ENCODE assay signal across 8 cellular contexts in the genomic region with DNA sequence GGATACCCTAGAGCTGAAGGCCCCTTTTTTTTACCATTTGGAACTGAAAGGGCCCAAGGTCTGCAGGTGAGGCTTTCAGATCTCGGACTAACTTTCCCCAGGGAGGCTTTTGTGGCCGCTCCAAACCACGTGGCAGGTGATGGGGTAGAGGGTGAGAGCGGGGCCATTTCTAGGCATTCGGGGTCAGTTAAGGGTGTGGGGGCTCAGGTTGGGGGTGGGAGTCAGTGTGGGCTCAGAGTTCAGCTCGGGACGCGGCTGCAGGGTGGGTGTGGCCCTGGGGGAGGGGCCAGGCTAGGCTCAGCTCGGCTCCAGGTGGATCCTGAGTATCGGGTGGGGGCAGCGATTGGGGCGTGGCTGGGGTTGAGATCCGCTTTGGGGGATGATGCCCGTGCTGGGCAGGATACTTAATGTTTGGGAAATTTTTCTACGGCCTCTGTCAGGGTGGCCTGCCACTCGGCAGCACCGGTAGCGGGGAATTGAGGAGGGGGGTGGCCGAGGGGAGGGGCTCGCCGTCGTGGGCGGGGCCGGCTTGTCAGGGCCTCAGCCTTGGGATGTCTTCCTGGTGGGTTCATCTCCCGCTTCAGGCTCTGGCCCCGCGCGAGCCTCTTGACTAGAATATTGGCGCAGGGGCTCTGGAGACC. TPM values are rescaled to one million over a fixed set of nuclear protein-coding genes. Genes with fewer than 3 reads are reported as not detected.
DNase-seq lines count a peak whose midpoint lies in the region; ATAC-seq and TF ChIP-seq lines count a peak whose summit lies in the region.

No MANE protein-coding gene starts in this region.

- intact Hi-C loops in CD4-positive, alpha-beta T cell (cut with DNase I, micrococcal nuclease), result loop anchor here (1.0 to 10.0 kb wide), 8 partner anchors 18 to 1868 kb away; a partner anchor contains a TSS
- intact Hi-C loops in adrenal gland (cut with DNase I), result loop anchor here in 1 of 2 donors (5.0 to 10.0 kb wide), 4 partner anchors 63 to 158 kb away; no protein-coding TSS in a partner anchor
- intact Hi-C loops in left lung (cut with DNase I), result loop anchor here in 1 of 2 donors (5.0 kb wide), 1 partner anchor 117 kb away; no protein-coding TSS in a partner anchor
- intact Hi-C loops in thyroid gland (cut with DNase I), result loop anchor here (5.0 to 10.0 kb wide), 3 partner anchors 38 to 156 kb away; no protein-coding TSS in a partner anchor

- H3K27ac Mint-ChIP-seq in CD4-positive, alpha-beta T cell, result peak overlapping the region; percentile 97

- TF ChIP-seq CTCF in CD4-positive, alpha-beta T cell (IDR thresholded peaks at IDR 0.05), result no peak
- TF ChIP-seq CTCF in adrenal gland (IDR thresholded peaks at IDR 0.05) (no peak), left lung (IDR thresholded peaks at IDR 0.05) (no peak), thyroid gland (IDR thresholded peaks at IDR 0.05) (no peak)

- WGBS in adrenal gland, 4 donors, result 27 to 37% (median 31%) methylated on average over 9 to 29 of the region's 29 CpGs
- 5 to 9% methylated on average over 16 to 23 of the region's 29 CpGs for WGBS in thyroid gland, 2 donors

- peaks cover 71% of the 10 kb centered on the region for H3K4me1 Mint-ChIP-seq in CD4-positive, alpha-beta T cell (ENCODE audit: low read depth)

- H3K4me3 ChIP-seq in adrenal gland (peak overlapping the region in 1 of 4 donors; percentile 99), left lung (peak overlapping the region; percentile 87 to 97), thyroid gland (replicated peaks in 1 of 3) (peak overlapping the region; percentile 23 to 88 (median 79))

- H3K36me3 Mint-ChIP-seq in CD4-positive, alpha-beta T cell (ENCODE audit: low read depth), result peaks cover 58% of the 10 kb centered on the region

- H3K4me1 ChIP-seq in adrenal gland (replicated peaks in 1 of 2) (peaks cover 13 to 49% of the 10 kb centered on the region in 2 donors), left lung (peaks cover 41 to 71% of the 10 kb centered on the region in 2 donors), thyroid gland (peaks cover 58 to 59% of the 10 kb centered on the region in 2 donors)

- TF ChIP-seq POLR2A in adrenal gland (IDR thresholded peaks at IDR 0.05) (no peak), thyroid gland (IDR thresholded peaks at IDR 0.05) (no peak)

- POLR2A ChIA-PET in CD4-positive, alpha-beta T cell (lab: Charles Lee), result interaction anchor here (0.6 to 9.1 kb wide), 18 partner anchors 9 to 159 kb away, joined by 3 to 566 read pairs (median 6); no protein-coding TSS in a partner anchor

- CTCF ChIA-PET in CD4-positive, alpha-beta T cell (lab: Charles Lee), result interaction anchor here (1.9 kb wide), 1 partner anchor 37 kb away, joined by 5 read pairs; no protein-coding TSS in a partner anchor

- H3K9me3 Mint-ChIP-seq in CD4-positive, alpha-beta T cell, result no peaks in the 10 kb centered on the region

- H3K4me3 Mint-ChIP-seq in CD4-positive, alpha-beta T cell, result peak overlapping the region; percentile 93

- no peaks in the 10 kb centered on the region for H3K27me3 ChIP-seq in CD4-positive, alpha-beta T cell (ENCODE audit: control insufficient read depth, insufficient read depth, low read length)
- H3K27me3 ChIP-seq in adrenal gland (no peaks in the 10 kb centered on the region), left lung (no peaks in the 10 kb centered on the region), thyroid gland (no peaks in the 10 kb centered on the region)

- H3K27me3 Mint-ChIP-seq in CD4-positive, alpha-beta T cell, result no peaks in the 10 kb centered on the region

- peak in 3 of 10 experiments; percentile 40 to 59 (median 44) for DNase-seq in CD4-positive, alpha-beta T cell
- peak; percentile 42 for DNase-seq in HuH-7.5 (ENCODE audit: low spot score)
- peak in 1 of 7 donors; percentile 51 for DNase-seq in adrenal gland
- DNase-seq in left lung, result peak in 1 of 2 donors; percentile 69
- DNase-seq in thyroid gland, result peak; percentile 70 to 71
- DNase-seq in MV-4-11 (lab: John Stamatoyannopoulos, UW), result no peak
- no peak for DNase-seq in AML-193 (lab: John Stamatoyannopoulos, UW)

- no peaks in the 10 kb centered on the region for H3K9me3 ChIP-seq in CD4-positive, alpha-beta T cell (ENCODE audit: control insufficient read depth, low read length)
- H3K9me3 ChIP-seq in adrenal gland (replicated peaks in 1 of 3), result no peaks in the 10 kb centered on the region
- H3K9me3 ChIP-seq in left lung, result no peaks in the 10 kb centered on the region
- no peaks in the 10 kb centered on the region for H3K9me3 ChIP-seq in thyroid gland

- no peak for ATAC-seq in CD4-positive, alpha-beta T cell (ENCODE audit: poor library complexity)
- ATAC-seq in left lung (no peak), HG02885 (IDR thresholded peaks at IDR 0.05; ENCODE audit: poor library complexity, unreplicated experiment) (no peak)

- H3K36me3 ChIP-seq in adrenal gland (replicated peaks in 1 of 2), result no peaks in the 10 kb centered on the region
- H3K36me3 ChIP-seq in left lung, result peaks cover 0 to 3% of the 10 kb centered on the region in 2 donors
- no peaks in the 10 kb centered on the region for H3K36me3 ChIP-seq in thyroid gland

- peak overlapping the region; percentile 96 for H3K27ac ChIP-seq in CD4-positive, alpha-beta T cell (ENCODE audit: low read depth, low read length)
- H3K27ac ChIP-seq in adrenal gland (peak overlapping the region in 4 of 5 donors; percentile 89 to 100 (median 94)), left lung (peak overlapping the region; percentile 99 to 100), thyroid gland (peak overlapping the region; percentile 95 to 100 (median 100))

RNA-seq across cellular contexts. Expression of a gene that starts 2.5 kb away (rescaled TPM):
- total RNA-seq in CD4-positive, alpha-beta T cell, result 100 to 1,000 TPM; 284 to 308 TPM
- total RNA-seq in adrenal gland (10 to 100 TPM; 19.9 to 65.9 (median 37.8) TPM), left lung (100 to 1,000 TPM; 110 to 116 TPM), thyroid gland (100 to 1,000 TPM in 2 of 4 donors, 10 to 100 TPM in 2; 84.0 to 117 (median 97.6) TPM)
- 10 to 100 TPM; 17.3 to 33.5 (median 21.0) TPM for polyA plus RNA-seq in adrenal gland

Comparison
In these comparisons a context has a peak if more than half of its experiments do, and no peak if none do; other contexts are left out.
1. DNase-seq: peak in HuH-7.5 (single experiment) and thyroid gland (2 of 2); none in MV-4-11 (single experiment) and AML-193 (0 of 2).
2. Peak in every context shown above with its lines, with median percentiles within 50 percentile points of each other: H3K27ac ChIP-seq.